In the genomic region with DNA sequence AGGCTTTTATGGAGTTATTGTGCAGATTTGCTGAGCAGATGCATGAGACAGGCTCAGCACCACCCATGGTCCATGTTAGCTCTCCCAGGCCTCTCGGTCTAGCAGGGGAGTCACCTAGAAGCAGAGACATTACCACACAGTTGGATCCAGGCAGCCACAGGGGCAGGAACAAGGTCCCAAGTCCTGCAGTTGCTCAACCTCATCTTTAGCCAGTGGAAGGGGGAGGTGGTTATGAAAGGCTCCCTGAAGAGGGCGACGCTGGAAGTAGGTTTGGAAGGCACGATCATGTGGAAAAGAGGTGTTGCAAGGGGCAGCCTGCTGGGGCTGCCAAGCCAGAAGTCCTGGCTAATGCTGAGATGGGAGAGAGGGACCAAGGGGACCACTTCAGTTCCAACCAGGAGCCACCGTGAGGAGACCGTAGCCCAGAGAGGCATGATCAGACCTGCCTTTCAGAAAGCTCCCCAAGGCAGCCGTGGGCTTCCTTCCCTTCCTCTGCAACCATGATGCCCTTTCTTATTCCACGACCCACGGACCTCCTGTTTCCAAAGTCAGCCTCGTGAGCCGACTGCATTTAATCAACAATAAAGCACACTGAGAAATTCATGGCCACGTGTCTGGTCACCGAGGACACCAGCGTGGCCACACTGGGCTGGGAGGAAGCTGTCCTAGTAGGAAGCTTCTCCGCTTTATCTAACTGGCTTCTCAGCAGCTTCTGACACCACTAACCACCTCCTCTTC, we compare ENCODE assay signal across 10 cellular contexts. TPM values are rescaled to one million over a fixed set of nuclear protein-coding genes. Genes with fewer than 3 reads are reported as not detected.
DNase-seq lines count a peak whose midpoint lies in the region; ATAC-seq and TF ChIP-seq lines count a peak whose summit lies in the region.
"Had no signal": no experiment of that assay in that cellular context is flagged by ENCODE, and none has a peak within 500 bp of the region (broad histone marks: within the 10 kb centered on the region; RNA-seq: fewer than 3 reads in every experiment).

No MANE protein-coding gene starts in this region.

- peaks cover 59% of the 10 kb centered on the region for H4K20me1 ChIP-seq in osteoblast (ENCODE audit: insufficient read depth, low read length)

- no peak overlapping the region for H3K27ac ChIP-seq in osteoblast (ENCODE audit: low read depth, low read length)
- H3K27ac ChIP-seq in brain microvascular endothelial cell = no peak overlapping the region

- DNase-seq in EL = peak; percentile 28
- DNase-seq in NB4 (ENCODE audit: low read depth) = peak; percentile 61
- DNase-seq in endothelial cell (ENCODE audit: low spot score) = no peak
- peak; percentile 86 for DNase-seq in osteoblast (ENCODE audit: insufficient read length, low spot score, missing footprints)
- DNase-seq in NCI-H2171 treated with DMSO at 0.1 percent for 48 hours (lab: John Stamatoyannopoulos, UW) = no peak
- no peak for DNase-seq in brain microvascular endothelial cell
- no peak for DNase-seq in NCI-H1092 treated with DMSO at 0.1 percent for 48 hours (lab: John Stamatoyannopoulos, UW)
- DNase-seq: activated CD8-positive, alpha-beta memory T cell treated with anti-CD3 and anti-CD28 coated beads, Interleukin-2, amount 50 U/mL, for 4 hours had no signal

- no peak overlapping the region for H2AFZ ChIP-seq in osteoblast (ENCODE audit: low read length)

- peaks cover 27% of the 10 kb centered on the region for H3K36me3 ChIP-seq in osteoblast (ENCODE audit: insufficient read depth, low read length)
- peaks cover 31% of the 10 kb centered on the region for H3K36me3 ChIP-seq in brain microvascular endothelial cell (replicated peaks)

- no peak for ATAC-seq in GM19452 (IDR thresholded peaks at IDR 0.05; ENCODE audit: unreplicated experiment)

- in situ Hi-C loops in brain microvascular endothelial cell (cut with HindIII; ENCODE audit: low pct_ligation_motif_present, low sequenced_read_pairs) = no loop called here

- no peaks in the 10 kb centered on the region for H3K9me3 Mint-ChIP-seq in endothelial cell (ENCODE audit: unreplicated experiment)

- peaks cover 64% of the 10 kb centered on the region for H3K79me2 ChIP-seq in osteoblast (ENCODE audit: insufficient read depth, low read length)

- no peak for TF ChIP-seq CTCF in NB4 (IDR thresholded peaks at IDR 0.05; ENCODE audit: low read depth, low read length)
- no peak for TF ChIP-seq CTCF in endothelial cell (IDR thresholded peaks at IDR 0.05; ENCODE audit: unreplicated experiment)
- no peak for TF ChIP-seq CTCF in osteoblast (IDR thresholded peaks at IDR 0.05; ENCODE audit: extremely low read depth, low read depth, low read length)
- no peak for TF ChIP-seq CTCF in brain microvascular endothelial cell (IDR thresholded peaks at IDR 0.05; ENCODE audit: low read depth, low read length, missing control alignments)

- H3K27ac Mint-ChIP-seq in endothelial cell (ENCODE audit: unreplicated experiment) = peak overlapping the region; percentile 54

- H3K4me3 Mint-ChIP-seq in endothelial cell (ENCODE audit: unreplicated experiment) = no peak overlapping the region

- peak overlapping the region; percentile 97 for H3K4me2 ChIP-seq in osteoblast (ENCODE audit: insufficient read depth, low read length)

- H3K36me3 Mint-ChIP-seq in endothelial cell (ENCODE audit: low read depth, unreplicated experiment) = peaks cover 37% of the 10 kb centered on the region

- H3K27me3 Mint-ChIP-seq in endothelial cell (ENCODE audit: unreplicated experiment) = peaks cover 14% of the 10 kb centered on the region

- peaks cover 50% of the 10 kb centered on the region for H3K4me1 ChIP-seq in osteoblast (ENCODE audit: insufficient read depth, low read length)

- no peaks in the 10 kb centered on the region for H3K27me3 ChIP-seq in osteoblast (ENCODE audit: insufficient read depth, low read length)
- H3K27me3 ChIP-seq in brain microvascular endothelial cell (replicated peaks) = no peaks in the 10 kb centered on the region

- H3K4me1 Mint-ChIP-seq in endothelial cell (ENCODE audit: unreplicated experiment) = peaks cover 8% of the 10 kb centered on the region

- no peak for TF ChIP-seq POLR2A in NB4 (IDR thresholded peaks at IDR 0.05; ENCODE audit: extremely low read depth, insufficient read length)

- H3K4me3 ChIP-seq in NB4 (ENCODE audit: low read depth, low read length) (no peak overlapping the region), osteoblast (ENCODE audit: insufficient read depth, low read length) (no peak overlapping the region), brain microvascular endothelial cell (ENCODE audit: low read depth, low read length) (no peak overlapping the region)

- H3K9me3 ChIP-seq in osteoblast (ENCODE audit: low read depth, low read length) = no peaks in the 10 kb centered on the region

RNA-seq across cellular contexts. Expression of a gene that starts 2.5 kb away (rescaled TPM):
- total RNA-seq in endothelial cell (ENCODE audit: unreplicated experiment) (76.0 TPM), osteoblast (49.5 and 52.1 TPM in 2 replicates)

RNA-seq across cellular contexts. Expression of a gene that starts 15.0 kb away (rescaled TPM):
- total RNA-seq in endothelial cell (ENCODE audit: unreplicated experiment) = 90.1 TPM
- total RNA-seq in osteoblast = 93.4 and 109 TPM in 2 replicates

RNA-seq across cellular contexts. Expression of a gene that starts 26.9 kb away (rescaled TPM):
- total RNA-seq in endothelial cell (ENCODE audit: unreplicated experiment) = not detected
- total RNA-seq in osteoblast = not detected in 2 replicates
- total RNA-seq: endothelial cell of umbilical vein had no signal

RNA-seq across cellular contexts. Expression of a gene that starts 56.7 kb away (rescaled TPM):
- total RNA-seq in endothelial cell (ENCODE audit: unreplicated experiment) (not detected), osteoblast (0.36 TPM in 1 of 2 replicates, not detected in the other)
- total RNA-seq: endothelial cell of umbilical vein had no signal

Comparison
In these comparisons a context has a peak if more than half of its experiments do, and no peak if none do; other contexts are left out.
1. DNase-seq: peak in EL (single experiment), NB4 (single experiment) and osteoblast (single experiment); none in endothelial cell (single experiment), NCI-H2171 treated with DMSO at 0.1 percent for 48 hours (single experiment), brain microvascular endothelial cell (single experiment) and NCI-H1092 treated with DMSO at 0.1 percent for 48 hours (single experiment).